In the genomic region with DNA sequence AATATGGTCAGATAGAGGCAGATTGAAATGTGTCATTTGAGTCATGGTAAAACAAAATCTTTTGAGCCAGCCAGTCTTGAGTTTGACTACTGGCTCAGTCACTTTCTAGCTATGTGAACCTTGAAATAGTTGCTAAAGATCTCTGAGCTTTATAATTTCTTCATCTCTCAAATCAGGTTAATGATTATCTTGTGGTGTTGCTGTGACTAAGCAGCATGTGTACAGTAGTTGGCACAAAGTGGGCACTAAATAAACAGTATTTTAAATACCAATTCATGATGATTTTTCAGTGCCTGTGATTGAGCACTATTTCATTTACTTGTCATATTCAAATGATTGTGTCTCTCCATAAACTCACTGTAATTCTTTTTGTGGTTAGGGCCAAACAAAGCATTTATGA, we compare ENCODE assay signal across 13 cellular contexts.
DNase-seq lines count a peak whose midpoint lies in the region; ATAC-seq, FAIRE-seq and TF ChIP-seq lines count a peak whose summit lies in the region.
"Had no signal": no experiment of that assay in that cellular context is flagged by ENCODE, and none has a peak within 500 bp of the region (broad histone marks: within the 10 kb centered on the region; RNA-seq: fewer than 3 reads in every experiment).

No MANE protein-coding gene starts in this region.

- H3K27ac ChIP-seq in 22Rv1: peak overlapping the region; percentile 64
- H3K27ac ChIP-seq: heart left ventricle, prostate gland had no signal

- DNase-seq in RCC 7860 (ENCODE audit: low spot score) (peak; percentile 89), kidney tubule cell (ENCODE audit: low spot score) (peak; percentile 96), SIG-M5 (lab: John Stamatoyannopoulos, UW) (no peak), DMS79 treated with DMSO at 0.1 percent for 48 hours (lab: John Stamatoyannopoulos, UW) (no peak), iPS-NIHi11 (ENCODE audit: low spot score) (no peak), GM10248 (ENCODE audit: extremely low spot score) (no peak)
- DNase-seq: left cardiac atrium; NCI-H1694; stimulated activated CD4-positive, alpha-beta T cell treated with anti-CD3 and anti-CD28 coated beads, Interleukin-15, amount 100 ng/mL, for 24 hours had no signal

- CTCF ChIA-PET in GM10248 (lab: Yijun Ruan, JAX): interaction anchor here (0.6 to 2.5 kb wide), 13 partner anchors 9 to 455 kb away, joined by 3 to 19 read pairs (median 4); no protein-coding TSS in a partner anchor

- POLR2A ChIA-PET in GM10248 (lab: Yijun Ruan, JAX): no interaction called here

- TF ChIP-seq CTCF in 22Rv1 (IDR thresholded peaks at IDR 0.05) (no peak), GM10248 (IDR thresholded peaks at IDR 0.05; ENCODE audit: control extremely low read depth, extremely low read depth, low read depth, missing control alignments) (no peak)

- peak; percentile 40 for ATAC-seq in GM21423 (IDR thresholded peaks at IDR 0.05; ENCODE audit: unreplicated experiment)
- ATAC-seq: heart left ventricle, left cardiac atrium had no signal

- FAIRE-seq in RCC 7860 (lab: Jason Lieb, UNC): peak; percentile 94

Comparison
In these comparisons a context has a peak if more than half of its experiments do, and no peak if none do; other contexts are left out.
1. DNase-seq: peak in RCC 7860 (single experiment) and kidney tubule cell (single experiment); none in SIG-M5 (single experiment), DMS79 treated with DMSO at 0.1 percent for 48 hours (single experiment), iPS-NIHi11 (single experiment) and GM10248 (single experiment).